15 cellular contexts compared by ENCODE assay signal in the genomic region with DNA sequence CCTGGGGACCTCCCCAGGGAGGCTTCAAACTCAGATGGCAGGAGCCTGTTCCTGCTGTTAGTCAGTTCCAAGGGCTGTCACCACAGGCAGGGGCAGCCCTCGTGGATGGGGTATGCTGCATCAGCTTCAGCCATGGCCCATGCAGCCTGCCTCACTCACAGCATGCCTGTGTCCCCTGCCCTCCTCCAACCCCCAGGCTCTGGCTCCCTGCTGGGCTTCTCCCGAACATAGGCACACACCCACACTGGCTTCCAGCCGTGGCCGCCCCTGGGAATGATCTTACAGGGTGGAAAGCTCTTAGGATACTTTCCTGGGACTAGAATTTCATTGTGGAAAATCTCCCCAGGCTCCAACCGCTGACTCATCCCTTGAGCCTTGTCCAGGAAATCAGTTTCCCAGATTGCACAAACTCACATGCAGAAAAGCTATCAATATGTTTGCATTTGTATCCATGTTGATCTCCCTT.
DNase-seq lines count a peak whose midpoint lies in the region; ATAC-seq and TF ChIP-seq lines count a peak whose summit lies in the region.
"Had no signal": no experiment of that assay in that cellular context is flagged by ENCODE, and none has a peak within 500 bp of the region (broad histone marks: within the 10 kb centered on the region; RNA-seq: fewer than 3 reads in every experiment).

No MANE protein-coding gene starts in this region.

- TF ChIP-seq CTCF in HEK293 (tag by site-specific recombination; IDR thresholded peaks at IDR 0.05), result no peak

- POLR2A ChIA-PET in HEK293 (lab: Yijun Ruan, JAX), result no interaction called here

- H3K9me3 ChIP-seq in HEK293 (ENCODE audit: control insufficient read depth, insufficient read depth, low read depth, low read length), result no peaks in the 10 kb centered on the region
- no peaks in the 10 kb centered on the region for H3K9me3 ChIP-seq in adipocyte (ENCODE audit: control insufficient read depth, low read length)
- H3K9me3 ChIP-seq: gastroesophageal sphincter had no signal

- H3K4me3 ChIP-seq in HEK293 (ENCODE audit: low read depth, low read length) (no peak overlapping the region), adipocyte (ENCODE audit: low read length) (no peak overlapping the region)
- H3K4me3 ChIP-seq: gastroesophageal sphincter had no signal

- CTCF ChIA-PET in HEK293 (lab: Yijun Ruan, JAX), result interaction anchor here (0.6 kb wide), 1 partner anchor 52 kb away, joined by 3 read pairs; no protein-coding TSS in a partner anchor
- CTCF ChIA-PET in activated CD8-positive, alpha-beta memory T cell treated with anti-CD3 and anti-CD28 coated beads, Interleukin-2, amount 10 ng/mL, durations not matched to agents 7 days and 5 days (lab: Charles Lee), result no interaction called here

- H3K27ac Mint-ChIP-seq in activated CD8-positive, alpha-beta memory T cell treated with anti-CD3 and anti-CD28 coated beads, Interleukin-2, amount 10 ng/mL, durations not matched to agents 7 days and 5 days, result no peak overlapping the region
- H3K27ac Mint-ChIP-seq: activated naive CD8-positive, alpha-beta T cell; CD14-positive monocyte; naive thymus-derived CD8-positive, alpha-beta T cell; stimulated activated naive CD8-positive, alpha-beta T cell treated with anti-CD3 and anti-CD28 coated beads, Interleukin-15, amount 100 ng/mL, for 72 hours had no signal

- no peaks in the 10 kb centered on the region for H3K27me3 ChIP-seq in adipocyte (replicated peaks; ENCODE audit: control insufficient read depth, insufficient read depth, low read length)

- no peak overlapping the region for H3K9ac ChIP-seq in adipocyte (ENCODE audit: low read length)

- H3K27ac ChIP-seq in HEK293 (ENCODE audit: extremely low read depth, low read depth, low read length), result no peak overlapping the region
- H3K27ac ChIP-seq: gastroesophageal sphincter, VCaP had no signal

- no peaks in the 10 kb centered on the region for H3K4me1 Mint-ChIP-seq in activated CD8-positive, alpha-beta memory T cell treated with anti-CD3 and anti-CD28 coated beads, Interleukin-2, amount 10 ng/mL, durations not matched to agents 7 days and 5 days
- H3K4me1 Mint-ChIP-seq: CD14-positive monocyte; naive thymus-derived CD8-positive, alpha-beta T cell; stimulated activated naive CD8-positive, alpha-beta T cell treated with anti-CD3 and anti-CD28 coated beads, Interleukin-15, amount 100 ng/mL, for 72 hours had no signal

- no peak overlapping the region for H3K4me3 Mint-ChIP-seq in activated CD8-positive, alpha-beta memory T cell treated with anti-CD3 and anti-CD28 coated beads, Interleukin-2, amount 10 ng/mL, durations not matched to agents 7 days and 5 days
- H3K4me3 Mint-ChIP-seq: activated naive CD8-positive, alpha-beta T cell; CD14-positive monocyte; naive thymus-derived CD8-positive, alpha-beta T cell; stimulated activated naive CD8-positive, alpha-beta T cell treated with anti-CD3 and anti-CD28 coated beads, Interleukin-15, amount 100 ng/mL, for 72 hours had no signal

- H3K36me3 Mint-ChIP-seq in activated CD8-positive, alpha-beta memory T cell treated with anti-CD3 and anti-CD28 coated beads, Interleukin-2, amount 10 ng/mL, durations not matched to agents 7 days and 5 days, result no peaks in the 10 kb centered on the region
- H3K36me3 Mint-ChIP-seq: activated naive CD8-positive, alpha-beta T cell; CD14-positive monocyte; naive thymus-derived CD8-positive, alpha-beta T cell had no signal

- H3K27me3 Mint-ChIP-seq in activated CD8-positive, alpha-beta memory T cell treated with anti-CD3 and anti-CD28 coated beads, Interleukin-2, amount 10 ng/mL, durations not matched to agents 7 days and 5 days, result peaks cover 26% of the 10 kb centered on the region

- H3K4me1 ChIP-seq in HEK293 (ENCODE audit: control insufficient read depth, insufficient read depth, low read length) (no peaks in the 10 kb centered on the region), adipocyte (ENCODE audit: control insufficient read depth, insufficient read depth, low read length) (peaks cover 12% of the 10 kb centered on the region)
- H3K4me1 ChIP-seq: gastroesophageal sphincter had no signal

- ATAC-seq in left ventricle myocardium superior (peak; percentile 59), GM19023 (IDR thresholded peaks at IDR 0.05; ENCODE audit: unreplicated experiment) (no peak), GM19324 (IDR thresholded peaks at IDR 0.05; ENCODE audit: low FRiP score, unreplicated experiment) (no peak)
- no peak for ATAC-seq in activated CD8-positive, alpha-beta memory T cell treated with anti-CD3 and anti-CD28 coated beads, Interleukin-2, amount 10 ng/mL, durations not matched to agents 7 days and 5 days
- ATAC-seq: gastroesophageal sphincter; naive thymus-derived CD8-positive, alpha-beta T cell; stimulated activated naive CD8-positive, alpha-beta T cell treated with anti-CD3 and anti-CD28 coated beads, Interleukin-15, amount 100 ng/mL, for 72 hours had no signal

- H3K36me3 ChIP-seq in HEK293 (ENCODE audit: control insufficient read depth in 2 of 2, insufficient read depth in 1 of 2, low read length in 2 of 2) (no peaks in the 10 kb centered on the region), adipocyte (ENCODE audit: control insufficient read depth, insufficient read depth, low read length, severe bottlenecking) (no peaks in the 10 kb centered on the region)
- H3K36me3 ChIP-seq: gastroesophageal sphincter had no signal

- DNase-seq in AG20443 (ENCODE audit: low spot score) (peak; percentile 59), adipocyte (ENCODE audit: low read depth) (peak; percentile 80), left ventricle myocardium superior (peak; percentile 48), midbrain (lab: John Stamatoyannopoulos, UW) (no peak)
- DNase-seq in activated CD8-positive, alpha-beta memory T cell treated with anti-CD3 and anti-CD28 coated beads, Interleukin-2, amount 10 ng/mL, durations not matched to agents 7 days and 5 days, result no peak
- DNase-seq: naive thymus-derived CD8-positive, alpha-beta T cell; NCI-H526; stimulated activated naive CD8-positive, alpha-beta T cell treated with anti-CD3 and anti-CD28 coated beads, Interleukin-15, amount 100 ng/mL, for 72 hours had no signal

- no peaks in the 10 kb centered on the region for H3K9me3 Mint-ChIP-seq in activated CD8-positive, alpha-beta memory T cell treated with anti-CD3 and anti-CD28 coated beads, Interleukin-2, amount 10 ng/mL, durations not matched to agents 7 days and 5 days (ENCODE audit: low read depth)
- H3K9me3 Mint-ChIP-seq: naive thymus-derived CD8-positive, alpha-beta T cell; stimulated activated naive CD8-positive, alpha-beta T cell treated with anti-CD3 and anti-CD28 coated beads, Interleukin-15, amount 100 ng/mL, for 72 hours had no signal

- intact Hi-C loops in left ventricle myocardium superior (cut with micrococcal nuclease), result no loop called here

TF ChIP-seq in HEK293, 187 proteins besides CTCF, POLR2A, EP300 and RAD21 (continues in another document):
- peak; percentile 99 for TF ChIP-seq ZIC2 (tag by site-specific recombination; IDR thresholded peaks at IDR 0.05)
- TF ChIP-seq GLIS1 (tag by site-specific recombination; IDR thresholded peaks at IDR 0.05), result peak; percentile 59
- peak; percentile 59; the same call in 1 of the 2 replicates for TF ChIP-seq EGR2 (tag by site-specific recombination; IDR thresholded peaks at IDR 0.05; ENCODE audit: low read depth)
- TF ChIP-seq, protein P1, sequence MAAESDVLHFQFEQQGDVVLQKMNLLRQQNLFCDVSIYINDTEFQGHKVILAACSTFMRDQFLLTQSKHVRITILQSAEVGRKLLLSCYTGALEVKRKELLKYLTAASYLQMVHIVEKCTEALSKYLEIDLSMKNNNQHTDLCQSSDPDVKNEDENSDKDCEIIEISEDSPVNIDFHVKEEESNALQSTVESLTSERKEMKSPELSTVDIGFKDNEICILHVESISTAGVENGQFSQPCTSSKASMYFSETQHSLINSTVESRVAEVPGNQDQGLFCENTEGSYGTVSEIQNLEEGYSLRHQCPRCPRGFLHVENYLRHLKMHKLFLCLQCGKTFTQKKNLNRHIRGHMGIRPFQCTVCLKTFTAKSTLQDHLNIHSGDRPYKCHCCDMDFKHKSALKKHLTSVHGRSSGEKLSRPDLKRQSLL (tag by site-specific recombination; IDR thresholded peaks at IDR 0.05), result no peak
- TF ChIP-seq, protein P2, sequence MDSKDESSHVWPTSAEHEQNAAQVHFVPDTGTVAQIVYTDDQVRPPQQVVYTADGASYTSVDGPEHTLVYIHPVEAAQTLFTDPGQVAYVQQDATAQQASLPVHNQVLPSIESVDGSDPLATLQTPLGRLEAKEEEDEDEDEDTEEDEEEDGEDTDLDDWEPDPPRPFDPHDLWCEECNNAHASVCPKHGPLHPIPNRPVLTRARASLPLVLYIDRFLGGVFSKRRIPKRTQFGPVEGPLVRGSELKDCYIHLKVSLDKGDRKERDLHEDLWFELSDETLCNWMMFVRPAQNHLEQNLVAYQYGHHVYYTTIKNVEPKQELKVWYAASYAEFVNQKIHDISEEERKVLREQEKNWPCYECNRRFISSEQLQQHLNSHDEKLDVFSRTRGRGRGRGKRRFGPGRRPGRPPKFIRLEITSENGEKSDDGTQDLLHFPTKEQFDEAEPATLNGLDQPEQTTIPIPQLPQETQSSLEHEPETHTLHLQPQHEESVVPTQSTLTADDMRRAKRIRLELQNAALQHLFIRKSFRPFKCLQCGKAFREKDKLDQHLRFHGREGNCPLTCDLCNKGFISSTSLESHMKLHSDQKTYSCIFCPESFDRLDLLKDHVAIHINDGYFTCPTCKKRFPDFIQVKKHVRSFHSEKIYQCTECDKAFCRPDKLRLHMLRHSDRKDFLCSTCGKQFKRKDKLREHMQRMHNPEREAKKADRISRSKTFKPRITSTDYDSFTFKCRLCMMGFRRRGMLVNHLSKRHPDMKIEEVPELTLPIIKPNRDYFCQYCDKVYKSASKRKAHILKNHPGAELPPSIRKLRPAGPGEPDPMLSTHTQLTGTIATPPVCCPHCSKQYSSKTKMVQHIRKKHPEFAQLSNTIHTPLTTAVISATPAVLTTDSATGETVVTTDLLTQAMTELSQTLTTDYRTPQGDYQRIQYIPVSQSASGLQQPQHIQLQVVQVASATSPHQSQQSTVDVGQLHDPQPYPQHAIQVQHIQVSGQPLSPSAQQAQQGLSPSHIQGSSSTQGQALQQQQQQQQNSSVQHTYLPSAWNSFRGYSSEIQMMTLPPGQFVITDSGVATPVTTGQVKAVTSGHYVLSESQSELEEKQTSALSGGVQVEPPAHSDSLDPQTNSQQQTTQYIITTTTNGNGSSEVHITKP (tag by site-specific recombination; IDR thresholded peaks at IDR 0.05), result peak; percentile 46; the same call in 1 of the 2 replicates

Comparison
In these comparisons a context has a peak if more than half of its experiments do, and no peak if none do; other contexts are left out.
1. DNase-seq: peak in AG20443 (single experiment), adipocyte (single experiment) and left ventricle myocardium superior (single experiment); none in activated CD8-positive, alpha-beta memory T cell treated with anti-CD3 and anti-CD28 coated beads, Interleukin-2, amount 10 ng/mL, durations not matched to agents 7 days and 5 days (single experiment) and midbrain (single experiment).